In genomic region chr9:126500600-126501382, GRCh38 we compare ENCODE assay signal across 8 cellular contexts.
DNase-seq lines count a peak whose midpoint lies in the region; ATAC-seq and TF ChIP-seq lines count a peak whose summit lies in the region.

No MANE protein-coding gene starts in this region.

- in situ Hi-C loops in GM23248 (cut with MboI): no loop called here

- no peaks in the 10 kb centered on the region for H3K79me2 ChIP-seq in GM23248 (ENCODE audit: insufficient read depth)

- DNase-seq in AG09319 (ENCODE audit: extremely low read depth, low read depth) (peak; percentile 31), GM23248 (peak; percentile 81), NCI-H526 (lab: John Stamatoyannopoulos, UW) (peak; percentile 69 to 82), lung (ENCODE audit: low spot score) (peak; percentile 63)
- peak; percentile 40 to 51 for DNase-seq in activated CD8-positive, alpha-beta memory T cell treated with anti-CD3 and anti-CD28 coated beads for 1 hour (ENCODE audit: extremely low read depth in 1 of 2, low read depth in 1 of 2)
- DNase-seq in effector CD8-positive, alpha-beta T cell (lab: John Stamatoyannopoulos, UW): peak; percentile 43
- peak; percentile 47 for DNase-seq in stimulated activated CD8-positive, alpha-beta memory T cell treated with anti-CD3 and anti-CD28 coated beads, Interleukin-15, amount 100 ng/mL, for 1 hour (ENCODE audit: low read depth)

- TF ChIP-seq CTCF in AG09319 (IDR thresholded peaks at IDR 0.05; ENCODE audit: low read depth, low read length) (peak; percentile 93), lung (IDR thresholded peaks at IDR 0.05; ENCODE audit: control extremely low read depth, extremely low read depth) (peak; percentile 85)

- peak; percentile 58 for ATAC-seq in lung (ENCODE audit: insufficient read depth, low FRiP score)
- no peak for ATAC-seq in GM18511 (IDR thresholded peaks at IDR 0.05; ENCODE audit: unreplicated experiment)

- H2AFZ ChIP-seq in GM23248: no peak overlapping the region

- H3K27ac ChIP-seq in GM23248: no peak overlapping the region
- H3K27ac ChIP-seq in lung (ENCODE audit: low read depth in 1 of 2, low read length in 1 of 2): no peak overlapping the region

- H3K36me3 ChIP-seq in GM23248 (ENCODE audit: low read depth) (no peaks in the 10 kb centered on the region), lung (ENCODE audit: control insufficient read depth in 2 of 2, insufficient read depth in 2 of 2, low read length in 2 of 2) (peaks cover 0 to 23% of the 10 kb centered on the region in 2 donors)

- no peaks in the 10 kb centered on the region for H3K27me3 ChIP-seq in GM23248 (replicated peaks; ENCODE audit: insufficient read depth)
- H3K27me3 ChIP-seq in lung (ENCODE audit: control insufficient read depth, insufficient read depth): no peaks in the 10 kb centered on the region

- H3F3A ChIP-seq in GM23248 (ENCODE audit: insufficient read depth): no peaks in the 10 kb centered on the region

- H3K9me3 ChIP-seq in GM23248 (ENCODE audit: low read depth): no peaks in the 10 kb centered on the region
- H3K9me3 ChIP-seq in lung (ENCODE audit: control insufficient read depth in 2 of 2, insufficient read depth in 1 of 2, low read length in 1 of 2): no peaks in the 10 kb centered on the region

- H3K4me2 ChIP-seq in GM23248 (ENCODE audit: unreplicated experiment): no peak overlapping the region

- H3K9me2 ChIP-seq in GM23248 (ENCODE audit: insufficient read depth): no peaks in the 10 kb centered on the region

- 38 to 39% methylated on average over 31 to 37 of the region's 37 CpGs for WGBS in GM23248 (ENCODE audit: low coverage in 1 of 2, low lambda C conversion rate in 2 of 2, missing lambda C conversion rate in 2 of 2), 2 experiments
- 41 to 42% methylated on average over 37 of the region's 37 CpGs for WGBS in lung, 2 donors

- H4K20me1 ChIP-seq in GM23248 (ENCODE audit: insufficient read depth): no peaks in the 10 kb centered on the region

- H3K9ac ChIP-seq in GM23248: no peak overlapping the region

- H3K4me3 ChIP-seq in GM23248 (no peak overlapping the region), lung (no peak overlapping the region)

- H3K4me1 ChIP-seq in GM23248 (ENCODE audit: insufficient read depth) (peaks cover 10% of the 10 kb centered on the region), lung (ENCODE audit: control insufficient read depth in 2 of 2, insufficient read depth in 2 of 2, low read length in 2 of 2) (peaks cover 0 to 3% of the 10 kb centered on the region in 2 donors)

Comparison
In these comparisons a context has a peak if more than half of its experiments do, and no peak if none do; other contexts are left out.
1. DNase-seq: peak in every context shown above with its lines; median percentile 81 in GM23248; 76 in NCI-H526; 63 in lung; 47 in stimulated activated CD8-positive, alpha-beta memory T cell treated with anti-CD3 and anti-CD28 coated beads, Interleukin-15, amount 100 ng/mL, for 1 hour; 46 in activated CD8-positive, alpha-beta memory T cell treated with anti-CD3 and anti-CD28 coated beads for 1 hour; 43 in effector CD8-positive, alpha-beta T cell; 31 in AG09319.